Comparison of ENCODE assay signal across 8 cellular contexts in genomic region chr20:11890331-11891080, GRCh38. TPM values are rescaled to one million over a fixed set of nuclear protein-coding genes. Genes with fewer than 3 reads are reported as not detected.
DNase-seq lines count a peak whose midpoint lies in the region; ATAC-seq lines count a peak whose summit lies in the region.

No MANE protein-coding gene starts in this region.

- H3K4me3 Mint-ChIP-seq in activated CD4-positive, alpha-beta memory T cell treated with anti-CD3 and anti-CD28 coated beads for 36 hours, result peak overlapping the region; percentile 55

- DNase-seq in stimulated activated naive CD4-positive, alpha-beta T cell (lab: John Stamatoyannopoulos, UW), result peak in 4 of 6 experiments; percentile 12 to 43 (median 26)
- DNase-seq in stimulated activated naive CD4-positive, alpha-beta T cell treated with Interleukin-2 at 50 U/mL for 16 hours (lab: John Stamatoyannopoulos, UW), result no peak
- peak; percentile 71 to 96 for DNase-seq in NCI-H446 (lab: John Stamatoyannopoulos, UW)
- peak; percentile 49 for DNase-seq in activated CD4-positive, alpha-beta memory T cell treated with anti-CD3 and anti-CD28 coated beads for 36 hours
- no peak for DNase-seq in epithelial cell of prostate (ENCODE audit: low read depth, low spot score)
- peak; percentile 12 for DNase-seq in stimulated activated CD8-positive, alpha-beta memory T cell treated with anti-CD3 and anti-CD28 coated beads, Interleukin-15, amount 100 ng/mL, for 24 hours (ENCODE audit: low read depth)

- POLR2A ChIA-PET in activated CD4-positive, alpha-beta memory T cell treated with anti-CD3 and anti-CD28 coated beads for 36 hours (lab: Charles Lee), result no interaction called here

- no peak overlapping the region for H3K27ac Mint-ChIP-seq in activated CD4-positive, alpha-beta memory T cell treated with anti-CD3 and anti-CD28 coated beads for 36 hours

- H3K9me3 Mint-ChIP-seq in activated CD4-positive, alpha-beta memory T cell treated with anti-CD3 and anti-CD28 coated beads for 36 hours, result peaks cover 3% of the 10 kb centered on the region

- H3K36me3 Mint-ChIP-seq in activated CD4-positive, alpha-beta memory T cell treated with anti-CD3 and anti-CD28 coated beads for 36 hours, result peaks cover 5% of the 10 kb centered on the region

- peaks cover 4% of the 10 kb centered on the region for H3K4me1 ChIP-seq in mesodermal cell (ENCODE audit: control insufficient read depth, insufficient read depth, low read length, poor library complexity, severe bottlenecking)

- intact Hi-C loops in activated CD4-positive, alpha-beta memory T cell treated with anti-CD3 and anti-CD28 coated beads for 36 hours (cut with micrococcal nuclease), result no loop called here

- H3K9me3 ChIP-seq in mesodermal cell (ENCODE audit: control insufficient read depth, low read length), result no peaks in the 10 kb centered on the region

- CTCF ChIA-PET in activated CD4-positive, alpha-beta memory T cell treated with anti-CD3 and anti-CD28 coated beads for 36 hours (lab: Charles Lee), result no interaction called here

- 0 to 1% methylated on average over 52 to 60 of the region's 70 CpGs for WGBS in mesodermal cell (ENCODE audit: insufficient coverage in 2 of 2), 2 experiments

- H3K27ac ChIP-seq in epithelial cell of prostate (peak overlapping the region; percentile 77), mesodermal cell (ENCODE audit: low read depth, low read length, severe bottlenecking) (peak overlapping the region; percentile 91)

- peak overlapping the region; percentile 63 for H3K4me3 ChIP-seq in mesodermal cell (ENCODE audit: extremely low read depth, insufficient read depth, low read length, poor library complexity, severe bottlenecking)

- peaks cover 24% of the 10 kb centered on the region for H3K27me3 Mint-ChIP-seq in activated CD4-positive, alpha-beta memory T cell treated with anti-CD3 and anti-CD28 coated beads for 36 hours

- peaks cover 4% of the 10 kb centered on the region for H3K36me3 ChIP-seq in mesodermal cell (ENCODE audit: control insufficient read depth, insufficient read depth, low read length)

- H3K4me1 Mint-ChIP-seq in activated CD4-positive, alpha-beta memory T cell treated with anti-CD3 and anti-CD28 coated beads for 36 hours (ENCODE audit: low read depth), result peaks cover 10% of the 10 kb centered on the region

- ATAC-seq in HG03159 (IDR thresholded peaks at IDR 0.05; ENCODE audit: unreplicated experiment), result peak; percentile 64

RNA-seq across cellular contexts. Expression of gene BTBD3, which starts 27.2 kb away (rescaled TPM):
- total RNA-seq in activated CD4-positive, alpha-beta memory T cell treated with anti-CD3 and anti-CD28 coated beads for 36 hours, result 1 to 10 TPM; 1.9 to 2.0 TPM
- 40.3 TPM for polyA plus RNA-seq in mesodermal cell (2013, experiment 1 of 2)
- polyA plus RNA-seq in mesodermal cell (2013, experiment 2 of 2), result 40.3 TPM

Comparison
In these comparisons a context has a peak if more than half of its experiments do, and no peak if none do; other contexts are left out.
1. DNase-seq: peak in stimulated activated naive CD4-positive, alpha-beta T cell (4 of 6), NCI-H446 (2 of 2), activated CD4-positive, alpha-beta memory T cell treated with anti-CD3 and anti-CD28 coated beads for 36 hours (single experiment) and stimulated activated CD8-positive, alpha-beta memory T cell treated with anti-CD3 and anti-CD28 coated beads, Interleukin-15, amount 100 ng/mL, for 24 hours (single experiment); none in stimulated activated naive CD4-positive, alpha-beta T cell treated with Interleukin-2 at 50 U/mL for 16 hours (single experiment) and epithelial cell of prostate (single experiment).